8 cellular contexts compared by ENCODE assay signal in the genomic region with DNA sequence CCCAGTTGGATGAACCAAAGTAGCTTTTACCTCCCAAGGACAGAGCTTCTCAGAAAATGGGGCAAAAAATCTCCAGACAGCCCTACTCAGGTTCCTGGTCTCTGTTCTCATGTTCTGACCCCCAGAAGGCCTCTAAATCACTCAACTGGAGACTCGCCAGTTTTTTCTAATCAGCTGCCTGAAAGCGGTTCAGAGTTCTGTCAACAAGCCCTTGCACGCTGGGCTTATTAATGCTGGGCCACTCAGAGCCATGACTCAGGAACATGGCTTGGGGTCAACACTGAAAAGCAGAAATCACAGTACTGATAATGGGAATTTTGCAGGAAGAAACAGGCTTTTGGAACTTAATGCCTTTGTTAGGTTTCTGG. TPM values are rescaled to one million over a fixed set of nuclear protein-coding genes. Genes with fewer than 3 reads are reported as not detected.
A peak's percentile ranks its signal among the peaks of the same experiment; 100 is the strongest.
DNase-seq lines count a peak whose midpoint lies in the region; ATAC-seq, FAIRE-seq and TF ChIP-seq lines count a peak whose summit lies in the region.

No MANE protein-coding gene starts in this region.

- FAIRE-seq in D721Med (lab: Jason Lieb, UNC) (no peak), frontal cortex (lab: Jason Lieb, UNC) (no peak)

- H3K4me3 ChIP-seq in epithelial cell of esophagus (ENCODE audit: low read length): no peak overlapping the region

- DNase-seq in ELR (ENCODE audit: low read depth): peak; percentile 52
- peak; percentile 8 for DNase-seq in NCI-H2107 treated with DMSO at 0.1 percent for 48 hours (lab: John Stamatoyannopoulos, UW; ENCODE audit: unreplicated experiment)
- peak; percentile 97 for DNase-seq in epithelial cell of esophagus (ENCODE audit: low read depth)
- DNase-seq in non-pigmented ciliary epithelial cell (ENCODE audit: low read depth): peak; percentile 83
- DNase-seq in D721Med (ENCODE audit: insufficient read length, low spot score): no peak
- DNase-seq in frontal cortex (ENCODE audit: low spot score in 2 of 2): no peak
- no peak for DNase-seq in stimulated activated CD4-positive, alpha-beta T cell treated with anti-CD3 and anti-CD28 coated beads, Interleukin-4, amount 100 ng/mL, for 1 hour

- ATAC-seq in GM19467 (IDR thresholded peaks at IDR 0.05; ENCODE audit: unreplicated experiment): no peak

- TF ChIP-seq CTCF in epithelial cell of esophagus (IDR thresholded peaks at IDR 0.05; ENCODE audit: insufficient read depth, low read depth, low read length, missing control alignments) (no peak), D721Med (IDR thresholded peaks at IDR 0.05; ENCODE audit: insufficient read depth, missing control alignments) (no peak)

RNA-seq across cellular contexts. Expression of a gene that starts 15.3 kb away (rescaled TPM):
- total RNA-seq in frontal cortex: 1.6 TPM

Comparison
In these comparisons a context has a peak if more than half of its experiments do, and no peak if none do; other contexts are left out.
1. DNase-seq: peak in ELR (single experiment), NCI-H2107 treated with DMSO at 0.1 percent for 48 hours (single experiment), epithelial cell of esophagus (single experiment) and non-pigmented ciliary epithelial cell (single experiment); none in D721Med (single experiment), frontal cortex (0 of 2) and stimulated activated CD4-positive, alpha-beta T cell treated with anti-CD3 and anti-CD28 coated beads, Interleukin-4, amount 100 ng/mL, for 1 hour (single experiment).